Comparison of ENCODE assay signal across 21 cellular contexts in genomic region chr4:69731826-69732225, GRCh38. TPM values are rescaled to one million over a fixed set of nuclear protein-coding genes. Genes with fewer than 3 reads are reported as not detected.
A peak's percentile ranks its signal among the peaks of the same experiment; 100 is the strongest.
DNase-seq lines count a peak whose midpoint lies in the region; ATAC-seq and TF ChIP-seq lines count a peak whose summit lies in the region.
"Had no signal": no experiment of that assay in that cellular context is flagged by ENCODE, and none has a peak within 500 bp of the region (broad histone marks: within the 10 kb centered on the region; RNA-seq: fewer than 3 reads in every experiment).

No MANE protein-coding gene starts in this region.

- H3K79me1 ChIP-seq in neuronal stem cell (ENCODE audit: low read depth, low read length) = no peaks in the 10 kb centered on the region

- H4K8ac ChIP-seq in neuronal stem cell (ENCODE audit: low read depth, low read length) = no peak overlapping the region

- no peak overlapping the region for H3K23ac ChIP-seq in neuronal stem cell (ENCODE audit: low read depth, low read length, poor library complexity)

- no peaks in the 10 kb centered on the region for H3K36me3 ChIP-seq in neuronal stem cell (replicated peaks in 1 of 2; ENCODE audit: control insufficient read depth in 2 of 2, insufficient read depth in 2 of 2, low read length in 2 of 2)
- H3K36me3 ChIP-seq: SJSA1 had no signal

- H4K91ac ChIP-seq in neuronal stem cell (ENCODE audit: low read depth, low read length, poor library complexity) = no peak overlapping the region

- H3K9ac ChIP-seq in neuronal stem cell (ENCODE audit: low read depth, low read length, poor library complexity) = no peak overlapping the region
- H3K9ac ChIP-seq: KMS-11 had no signal

- H3K27ac ChIP-seq in neuronal stem cell (replicated peaks; ENCODE audit: low read length) = no peak overlapping the region
- H3K27ac ChIP-seq: C4-2B, HL-60, KMS-11, SJSA1 had no signal

- peak; percentile 66 for DNase-seq in COLO829 (ENCODE audit: low spot score)
- DNase-seq in fibroblast of gingiva (ENCODE audit: low read depth) = peak; percentile 25
- DNase-seq in left kidney (ENCODE audit: low read depth, low spot score) = peak; percentile 23
- no peak for DNase-seq in neuronal stem cell (ENCODE audit: low spot score)
- DNase-seq: ACHN, AML-193, DMS 273 treated with DMSO at 0.1 percent for 48 hours, H9, NCI-H146, NCI-H2029 treated with DMSO at 0.1 percent for 48 hours, NCI-H2171 treated with DMSO at 0.1 percent for 48 hours, NCI-H446 had no signal

- no peaks in the 10 kb centered on the region for H3K9me3 ChIP-seq in neuronal stem cell (replicated peaks in 1 of 2; ENCODE audit: control insufficient read depth in 2 of 2, insufficient read depth in 1 of 2, low read depth in 1 of 2, low read length in 2 of 2)
- H3K9me3 ChIP-seq: SJSA1 had no signal

- H3K18ac ChIP-seq in neuronal stem cell (ENCODE audit: low read length) = no peak overlapping the region

- ATAC-seq in SK-N-SH treated with all-trans-retinoic acid at 6 μM for 48 hours (peak; percentile 56), GM18519 (IDR thresholded peaks at IDR 0.05; ENCODE audit: low FRiP score, unreplicated experiment) (no peak), GM21367 (IDR thresholded peaks at IDR 0.05; ENCODE audit: unreplicated experiment) (no peak), HG03159 (IDR thresholded peaks at IDR 0.05; ENCODE audit: unreplicated experiment) (no peak)
- ATAC-seq: Panc1 had no signal

- no peak overlapping the region for H3K4me2 ChIP-seq in neuronal stem cell (ENCODE audit: insufficient read depth, low read length, poor library complexity, severe bottlenecking)
- H3K4me2 ChIP-seq: KMS-11 had no signal

- H3K4me3 ChIP-seq in neuronal stem cell (ENCODE audit: low read length in 2 of 2) = no peak overlapping the region
- H3K4me3 ChIP-seq: SJSA1 had no signal

- no peak overlapping the region for H2AFZ ChIP-seq in neuronal stem cell (ENCODE audit: low read length)

- H3K14ac ChIP-seq in neuronal stem cell (ENCODE audit: low read length) = no peak overlapping the region

- no peak overlapping the region for H3K4ac ChIP-seq in neuronal stem cell (ENCODE audit: low read length)

- no peaks in the 10 kb centered on the region for H3K4me1 ChIP-seq in neuronal stem cell (ENCODE audit: control insufficient read depth in 2 of 2, insufficient read depth in 1 of 2, low read depth in 1 of 2, low read length in 2 of 2)
- H3K4me1 ChIP-seq: SJSA1 had no signal

- H2BK12ac ChIP-seq in neuronal stem cell (ENCODE audit: low read length) = no peak overlapping the region

- no peak overlapping the region for H2BK5ac ChIP-seq in neuronal stem cell (ENCODE audit: low read length)

- H2BK120ac ChIP-seq in neuronal stem cell (ENCODE audit: low read depth, low read length) = no peak overlapping the region

- no peaks in the 10 kb centered on the region for H3K27me3 ChIP-seq in neuronal stem cell (ENCODE audit: control insufficient read depth in 3 of 3, insufficient read depth in 3 of 3, low read depth in 1 of 3, low read length in 3 of 3)
- H3K27me3 ChIP-seq: SJSA1 had no signal

- no peak overlapping the region for H2BK15ac ChIP-seq in neuronal stem cell (ENCODE audit: low read length)

- WGBS in neuronal stem cell (ENCODE audit: extremely low coverage in 2 of 2, insufficient read length in 2 of 2, insufficient replicate concordance in 1 of 2), 2 donors = no CpG with 5 or more reads among the region's 1 CpG

- H2AK5ac ChIP-seq in neuronal stem cell (ENCODE audit: low read depth, low read length) = no peak overlapping the region

TF ChIP-seq in SK-N-SH treated with all-trans-retinoic acid at 6 μM for 48 hours, 23 proteins besides CTCF, POLR2A, EP300 and RAD21:
- no peak for TF ChIP-seq ZNF70 (CRISPR knock-in tag; IDR thresholded peaks at IDR 0.05)
- TF ChIP-seq TCF4 (CRISPR knock-in tag; IDR thresholded peaks at IDR 0.05; ENCODE audit: borderline replicate concordance) = no peak
- no peak for TF ChIP-seq ZFP3 (CRISPR knock-in tag; IDR thresholded peaks at IDR 0.05)
- TF ChIP-seq CREB5 (CRISPR knock-in tag; IDR thresholded peaks at IDR 0.05; ENCODE audit: low read depth) = no peak
- TF ChIP-seq SNAI2 (CRISPR knock-in tag; IDR thresholded peaks at IDR 0.05) = no peak
- no peak for TF ChIP-seq ZNF8 (CRISPR knock-in tag; IDR thresholded peaks at IDR 0.05)
- no peak for TF ChIP-seq ZNF565 (CRISPR knock-in tag; conservative IDR thresholded peaks at IDR 0.05; ENCODE audit: low read depth)
- TF ChIP-seq CSDC2 (CRISPR knock-in tag; IDR thresholded peaks at IDR 0.05) = no peak
- no peak for TF ChIP-seq OSR1 (CRISPR knock-in tag; IDR thresholded peaks at IDR 0.05)
- no peak for TF ChIP-seq GLIS3 (CRISPR knock-in tag; IDR thresholded peaks at IDR 0.05)

RNA-seq across cellular contexts. Expression of gene SULT1B1, which starts 28.6 kb away (rescaled TPM):
- not detected for polyA plus RNA-seq in neuronal stem cell (2013, experiment 1 of 2)
- polyA plus RNA-seq in neuronal stem cell (2013, experiment 2 of 2) = not detected
